ENCODE assay signal across 8 cellular contexts in the genomic region with DNA sequence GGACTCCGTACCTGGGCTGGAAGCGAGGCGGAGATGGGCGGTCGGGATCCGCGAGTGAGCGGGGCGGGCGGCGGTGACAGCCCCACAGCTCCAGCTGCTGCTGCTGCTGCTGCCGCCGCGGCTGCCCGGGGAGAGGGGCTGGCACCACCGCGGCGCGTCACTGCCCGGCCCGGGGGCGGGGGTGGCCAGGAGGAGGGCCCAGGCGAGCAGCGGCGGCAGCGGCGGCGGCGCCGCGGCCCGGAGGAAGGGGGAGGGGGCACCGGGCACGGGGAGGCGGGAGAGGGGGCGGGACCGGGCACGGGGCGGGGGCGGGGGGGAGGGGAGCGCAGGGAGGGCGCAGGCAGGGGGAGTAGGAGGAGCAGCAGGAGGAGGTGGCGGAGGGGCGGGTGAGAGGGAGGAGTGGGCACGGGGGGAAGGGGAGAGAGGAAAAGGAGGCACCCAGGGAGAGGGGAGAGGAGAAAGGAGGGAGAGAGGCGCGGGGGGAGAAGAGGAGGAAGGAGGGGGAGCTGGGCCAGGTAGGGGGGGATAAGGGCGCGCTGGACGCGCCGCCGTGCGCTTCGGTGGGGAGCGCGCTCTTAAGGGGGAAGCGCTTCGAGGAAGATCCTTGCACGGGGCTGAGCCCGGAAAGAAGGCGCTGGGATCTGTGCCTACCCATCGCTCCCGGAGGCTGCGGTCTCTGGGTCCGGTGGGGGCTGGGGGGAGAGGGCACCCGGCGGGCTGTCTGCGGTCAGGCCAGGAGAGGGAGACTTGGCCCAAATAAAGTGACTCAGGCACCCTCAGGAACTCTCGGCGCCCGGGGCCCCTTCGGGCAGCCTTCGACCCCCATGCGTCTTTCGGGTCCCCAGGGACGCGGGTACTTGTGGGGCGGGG.
DNase-seq lines count a peak whose midpoint lies in the region; ATAC-seq and TF ChIP-seq lines count a peak whose summit lies in the region.

No MANE protein-coding gene starts in this region.

- no TSS peak for BruUV-seq in PC-9 (replicated peaks; lab: Mats Ljungman, UMichigan)

- intact Hi-C loops in CD4-positive, alpha-beta T cell (cut with DNase I, micrococcal nuclease): loop anchor here (2.0 to 5.0 kb wide), 5 partner anchors 36 to 201 kb away; a partner anchor contains a TSS
- intact Hi-C loops in PC-9 (cut with micrococcal nuclease; ENCODE audit: unreplicated experiment): loop anchor here (1.0 to 10.0 kb wide), 4 partner anchors 8 to 649 kb away; a partner anchor contains a TSS
- intact Hi-C loops in natural killer cell (cut with micrococcal nuclease): loop anchor here (1.0 to 10.0 kb wide), 3 partner anchors 26 to 209 kb away; a partner anchor contains a TSS

- no peaks in the 10 kb centered on the region for H3K9me3 Mint-ChIP-seq in CD4-positive, alpha-beta T cell
- no peaks in the 10 kb centered on the region for H3K9me3 Mint-ChIP-seq in activated T-helper 17 cell treated with anti-CD3 and anti-CD28 coated beads, Interleukin-2, amount 50 U/mL, for 72 hours
- H3K9me3 Mint-ChIP-seq in natural killer cell: no peaks in the 10 kb centered on the region
- H3K9me3 Mint-ChIP-seq in stimulated activated naive CD8-positive, alpha-beta T cell treated with anti-CD3 and anti-CD28 coated beads, Interleukin-15, Interleukin-2, amounts not matched to agents 100 ng/mL and 50 ng/mL, for 24 hours: no peaks in the 10 kb centered on the region

- peak overlapping the region; percentile 80 for H3K4me3 ChIP-seq in Jurkat, Clone E6-1 (ENCODE audit: low read length)
- peak overlapping the region; percentile 82 for H3K4me3 ChIP-seq in PC-9
- peak overlapping the region; percentile 44 to 64 (median 54) for H3K4me3 ChIP-seq in fibroblast of lung (replicated peaks in 1 of 4; ENCODE audit: control extremely low read depth in 1 of 4, insufficient read depth in 1 of 4, low read depth in 3 of 4, low read length in 4 of 4)

- CTCF ChIA-PET in CD4-positive, alpha-beta T cell (lab: Charles Lee): no interaction called here
- CTCF ChIA-PET in PC-9 (lab: Charles Lee): interaction anchor here (0.9 to 1.6 kb wide), 2 partner anchors 8 to 1626 kb away, joined by 6 to 9 read pairs; no protein-coding TSS in a partner anchor

- H3K27ac Mint-ChIP-seq in CD4-positive, alpha-beta T cell: peak overlapping the region; percentile 67
- H3K27ac Mint-ChIP-seq in activated T-helper 17 cell treated with anti-CD3 and anti-CD28 coated beads, Interleukin-2, amount 50 U/mL, for 72 hours: no peak overlapping the region
- peak overlapping the region in 1 of 2 donors; percentile 91 for H3K27ac Mint-ChIP-seq in natural killer cell
- no peak overlapping the region for H3K27ac Mint-ChIP-seq in stimulated activated naive CD8-positive, alpha-beta T cell treated with anti-CD3 and anti-CD28 coated beads, Interleukin-15, Interleukin-2, amounts not matched to agents 100 ng/mL and 50 ng/mL, for 24 hours

- H2AFZ ChIP-seq in PC-9: peak overlapping the region; percentile 79
- no peak overlapping the region for H2AFZ ChIP-seq in fibroblast of lung (ENCODE audit: low read length)

- H3F3A ChIP-seq in PC-9 (ENCODE audit: insufficient read depth, low read depth): peaks cover 24% of the 10 kb centered on the region; the same call in 1 of the 2 replicates

- no peaks in the 10 kb centered on the region for H3K27me3 ChIP-seq in CD4-positive, alpha-beta T cell (ENCODE audit: control insufficient read depth, insufficient read depth, low read length)
- H3K27me3 ChIP-seq in PC-9 (ENCODE audit: insufficient read depth, low read depth) (no peaks in the 10 kb centered on the region), fibroblast of lung (ENCODE audit: control insufficient read depth, insufficient read depth, low read length) (peaks cover 6% of the 10 kb centered on the region)

- no peaks in the 10 kb centered on the region for H3K9me3 ChIP-seq in CD4-positive, alpha-beta T cell (ENCODE audit: control insufficient read depth, low read length)
- no peaks in the 10 kb centered on the region for H3K9me3 ChIP-seq in PC-9 (ENCODE audit: insufficient read depth, low read depth)
- no peaks in the 10 kb centered on the region for H3K9me3 ChIP-seq in fibroblast of lung (ENCODE audit: control insufficient read depth, insufficient read depth, low read depth, low read length)

- peaks cover 64% of the 10 kb centered on the region for H3K4me1 Mint-ChIP-seq in CD4-positive, alpha-beta T cell (ENCODE audit: low read depth)
- peaks cover 26% of the 10 kb centered on the region for H3K4me1 Mint-ChIP-seq in activated T-helper 17 cell treated with anti-CD3 and anti-CD28 coated beads, Interleukin-2, amount 50 U/mL, for 72 hours
- H3K4me1 Mint-ChIP-seq in natural killer cell: peaks cover 52 to 65% of the 10 kb centered on the region in 2 donors
- peaks cover 23% of the 10 kb centered on the region for H3K4me1 Mint-ChIP-seq in stimulated activated naive CD8-positive, alpha-beta T cell treated with anti-CD3 and anti-CD28 coated beads, Interleukin-15, Interleukin-2, amounts not matched to agents 100 ng/mL and 50 ng/mL, for 24 hours (ENCODE audit: low read depth)

- H3K9ac ChIP-seq in fibroblast of lung (ENCODE audit: insufficient read depth, low read length): peak overlapping the region; percentile 49

- no peaks in the 10 kb centered on the region for H3K9me2 ChIP-seq in PC-9 (ENCODE audit: insufficient read depth)

- H3K36me3 ChIP-seq in PC-9 (ENCODE audit: low read depth) (no peaks in the 10 kb centered on the region), fibroblast of lung (ENCODE audit: control insufficient read depth, insufficient read depth, low read length) (no peaks in the 10 kb centered on the region)

- H3K4me2 ChIP-seq in PC-9 (peak overlapping the region; percentile 98), fibroblast of lung (ENCODE audit: extremely low read depth, insufficient read depth, low read length) (peak overlapping the region; percentile 68)

- H3K4me1 ChIP-seq in PC-9 (replicated peaks; ENCODE audit: insufficient read depth) (peaks cover 13% of the 10 kb centered on the region), fibroblast of lung (ENCODE audit: control insufficient read depth, extremely low read depth, insufficient read depth, low read length) (no peaks in the 10 kb centered on the region)

- peak; percentile 30 to 80 (median 58) for DNase-seq in CD4-positive, alpha-beta T cell
- peak; percentile 84 for DNase-seq in Jurkat, Clone E6-1 (ENCODE audit: low read depth, low spot score)
- DNase-seq in PC-9 (peak; percentile 66 to 86), fibroblast of lung (ENCODE audit: low read depth in 2 of 2) (peak; percentile 65 to 87), natural killer cell (peak; percentile 71)

- H3K79me2 ChIP-seq in PC-9 (ENCODE audit: low read depth) (peaks cover 33% of the 10 kb centered on the region), fibroblast of lung (ENCODE audit: control insufficient read depth, insufficient read depth, low read length) (peaks cover 3% of the 10 kb centered on the region)

- POLR2A ChIA-PET in CD4-positive, alpha-beta T cell (lab: Charles Lee): interaction anchor here (1.0 to 4.3 kb wide), 9 partner anchors 14 to 124 kb away, joined by 3 to 48 read pairs (median 4); no protein-coding TSS in a partner anchor
- POLR2A ChIA-PET in PC-9 (lab: Charles Lee; ENCODE audit: unreplicated experiment): interaction anchor here (0.5 to 0.6 kb wide), 3 partner anchors 98 to 920 kb away, joined by 9 to 28 read pairs (median 21); no protein-coding TSS in a partner anchor

- H4K20me1 ChIP-seq in PC-9 (ENCODE audit: insufficient read depth) (peaks cover 25% of the 10 kb centered on the region), fibroblast of lung (ENCODE audit: control insufficient read depth, extremely low read depth, insufficient read depth, low read length) (no peaks in the 10 kb centered on the region)

- peak; percentile 27 for ATAC-seq in CD4-positive, alpha-beta T cell (ENCODE audit: poor library complexity)
- ATAC-seq in activated T-helper 17 cell treated with anti-CD3 and anti-CD28 coated beads, Interleukin-2, amount 50 U/mL, for 72 hours (replicated peaks): peak; percentile 59
- ATAC-seq in natural killer cell (peak; percentile 66 to 73 (median 68)), GM21529 (IDR thresholded peaks at IDR 0.05; ENCODE audit: unreplicated experiment) (no peak)

- TF ChIP-seq CTCF in CD4-positive, alpha-beta T cell (IDR thresholded peaks at IDR 0.05): no peak
- TF ChIP-seq CTCF in PC-9 (conservative IDR thresholded peaks at IDR 0.05) (0 out of 2 replicates have a peak, but pooled peaks have one; percentile 16), fibroblast of lung (conservative IDR thresholded peaks at IDR 0.05 in 1 of 2, IDR thresholded peaks at IDR 0.05 in 1 of 2; ENCODE audit: low read depth in 1 of 2, low read length in 2 of 2) (no peak), natural killer cell (IDR thresholded peaks at IDR 0.05) (no peak)

- H3K4me3 Mint-ChIP-seq in CD4-positive, alpha-beta T cell: peak overlapping the region; percentile 83
- H3K4me3 Mint-ChIP-seq in activated T-helper 17 cell treated with anti-CD3 and anti-CD28 coated beads, Interleukin-2, amount 50 U/mL, for 72 hours: peak overlapping the region; percentile 86
- peak overlapping the region; percentile 91 for H3K4me3 Mint-ChIP-seq in natural killer cell
- H3K4me3 Mint-ChIP-seq in stimulated activated naive CD8-positive, alpha-beta T cell treated with anti-CD3 and anti-CD28 coated beads, Interleukin-15, Interleukin-2, amounts not matched to agents 100 ng/mL and 50 ng/mL, for 24 hours: peak overlapping the region; percentile 76

- no peaks in the 10 kb centered on the region for H3K27me3 Mint-ChIP-seq in CD4-positive, alpha-beta T cell
- H3K27me3 Mint-ChIP-seq in activated T-helper 17 cell treated with anti-CD3 and anti-CD28 coated beads, Interleukin-2, amount 50 U/mL, for 72 hours: no peaks in the 10 kb centered on the region
- no peaks in the 10 kb centered on the region for H3K27me3 Mint-ChIP-seq in natural killer cell (ENCODE audit: low read depth in 2 of 2)
- H3K27me3 Mint-ChIP-seq in stimulated activated naive CD8-positive, alpha-beta T cell treated with anti-CD3 and anti-CD28 coated beads, Interleukin-15, Interleukin-2, amounts not matched to agents 100 ng/mL and 50 ng/mL, for 24 hours: no peaks in the 10 kb centered on the region

- H3K36me3 Mint-ChIP-seq in CD4-positive, alpha-beta T cell (ENCODE audit: low read depth): peaks cover 23% of the 10 kb centered on the region
- H3K36me3 Mint-ChIP-seq in activated T-helper 17 cell treated with anti-CD3 and anti-CD28 coated beads, Interleukin-2, amount 50 U/mL, for 72 hours (ENCODE audit: low read depth): peaks cover 7% of the 10 kb centered on the region
- no peaks in the 10 kb centered on the region for H3K36me3 Mint-ChIP-seq in natural killer cell
- H3K36me3 Mint-ChIP-seq in stimulated activated naive CD8-positive, alpha-beta T cell treated with anti-CD3 and anti-CD28 coated beads, Interleukin-15, Interleukin-2, amounts not matched to agents 100 ng/mL and 50 ng/mL, for 24 hours (ENCODE audit: low read depth): peaks cover 3% of the 10 kb centered on the region

- H3K27ac ChIP-seq in CD4-positive, alpha-beta T cell (ENCODE audit: low read depth, low read length): peak overlapping the region; percentile 61
- H3K27ac ChIP-seq in PC-9 (peak overlapping the region; percentile 41; the same call in 1 of the 2 replicates), fibroblast of lung (ENCODE audit: insufficient read depth, low read length) (no peak overlapping the region)
